ENCODE assay signal across 1 cellular context in genomic region chr12:57229041-57229633, GRCh38.
TF ChIP-seq lines count a peak whose summit lies in the region.

No MANE protein-coding gene starts in this region.

TF ChIP-seq in endothelial cell of umbilical vein, 7 proteins besides CTCF, POLR2A, EP300 and RAD21 (continued from another document):
- no peak for TF ChIP-seq JUN (IDR thresholded peaks at IDR 0.05; ENCODE audit: borderline replicate concordance, insufficient read depth, insufficient read length, low read depth)
